20 cellular contexts compared by ENCODE assay signal in the genomic region with DNA sequence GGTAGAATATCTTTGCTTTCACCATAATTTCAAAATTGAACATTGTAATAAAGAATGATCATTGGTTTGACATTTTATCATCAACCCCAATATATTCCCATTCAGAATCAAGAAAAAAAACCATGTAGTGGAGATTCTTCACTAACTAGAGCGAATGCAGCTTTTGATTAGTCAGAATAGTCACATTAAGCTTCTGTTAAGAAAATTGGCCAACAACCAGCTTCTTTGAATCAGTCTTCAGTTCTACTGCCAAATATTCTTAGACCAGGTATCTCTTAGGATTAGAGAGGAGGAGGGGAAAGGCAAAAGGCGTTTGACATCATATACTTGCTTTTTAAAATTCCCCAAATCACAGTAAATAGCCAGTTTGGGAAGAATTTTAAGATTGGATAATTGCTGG. TPM values are rescaled to one million over a fixed set of nuclear protein-coding genes. Genes with fewer than 3 reads are reported as not detected.
"Had no signal": no experiment of that assay in that cellular context is flagged by ENCODE, and none has a peak within 500 bp of the region (broad histone marks: within the 10 kb centered on the region; RNA-seq: fewer than 3 reads in every experiment).

No MANE protein-coding gene starts in this region.

- H3K27ac ChIP-seq: neutrophil, parathyroid adenoma, SK-N-MC, tibial nerve had no signal

- DNase-seq: activated CD4-positive, alpha-beta memory T cell treated with anti-CD3 and anti-CD28 coated beads, Interleukin-2, amount 10 ng/mL, durations not matched to agents 7 days and 5 days; activated CD4-positive, alpha-beta T cell treated with anti-CD3 and anti-CD28 coated beads for 4 hours; activated naive CD4-positive, alpha-beta T cell treated with Interleukin-2 at 50 U/mL for 16 hours; activated T-cell treated with anti-CD3 and anti-CD28 coated beads, Interleukin-2, amount 50 U/mL, for 1 hour; dermis blood vessel endothelial cell; effector memory CD8-positive, alpha-beta T cell; kidney; mesendoderm; natural killer cell; stimulated activated naive CD4-positive, alpha-beta T cell; substantia nigra had no signal

- H3K36me3 ChIP-seq: neutrophil, tibial nerve had no signal

- H2AFZ ChIP-seq: parathyroid adenoma had no signal

- FAIRE-seq: frontal cortex, urothelium cell line had no signal

- H3K4me3 ChIP-seq: SK-N-MC, tibial nerve had no signal

- H3K4me1 ChIP-seq: parathyroid adenoma, tibial nerve had no signal

- ATAC-seq: activated T-helper 17 cell treated with anti-CD3 and anti-CD28 coated beads, Interleukin-2, amount 50 U/mL, for 72 hours; effector memory CD8-positive, alpha-beta T cell; natural killer cell; WTC11 had no signal

- H3K9ac ChIP-seq: parathyroid adenoma had no signal

- H3K9me3 ChIP-seq: neutrophil, tibial nerve had no signal

RNA-seq across cellular contexts. Expression of a gene that starts 53.8 kb away (rescaled TPM):
- total RNA-seq: activated CD4-positive, alpha-beta memory T cell treated with anti-CD3 and anti-CD28 coated beads, Interleukin-2, amount 10 ng/mL, durations not matched to agents 7 days and 5 days; activated T-helper 17 cell treated with anti-CD3 and anti-CD28 coated beads, Interleukin-2, amount 50 U/mL, for 72 hours; chondrocyte; natural killer cell had no signal
